In genomic region chr10:84352251-84352842, GRCh38 we compare ENCODE assay signal across 8 cellular contexts. TPM values are rescaled to one million over a fixed set of nuclear protein-coding genes. Genes with fewer than 3 reads are reported as not detected.
DNase-seq lines count a peak whose midpoint lies in the region; ATAC-seq and TF ChIP-seq lines count a peak whose summit lies in the region.

No MANE protein-coding gene starts in this region.

- no peaks in the 10 kb centered on the region for H3K36me3 Mint-ChIP-seq in chondrocyte (ENCODE audit: low read depth)

- peaks cover 34% of the 10 kb centered on the region for H3K4me1 Mint-ChIP-seq in chondrocyte (ENCODE audit: low read depth)

- H3K27ac Mint-ChIP-seq in chondrocyte (ENCODE audit: unreplicated experiment) = peak overlapping the region; percentile 32

- ATAC-seq in lung (ENCODE audit: insufficient read depth, low FRiP score) = peak; percentile 80

- H3K27me3 ChIP-seq in H7 (ENCODE audit: control insufficient read depth, insufficient read depth, low read length) (no peaks in the 10 kb centered on the region), lung (ENCODE audit: control insufficient read depth, insufficient read depth) (no peaks in the 10 kb centered on the region)

- H3K9me3 Mint-ChIP-seq in chondrocyte (ENCODE audit: low read depth) = no peaks in the 10 kb centered on the region

- TF ChIP-seq CTCF in chondrocyte (IDR thresholded peaks at IDR 0.05) = peak; percentile 83
- TF ChIP-seq CTCF in lung (IDR thresholded peaks at IDR 0.05; ENCODE audit: control extremely low read depth, extremely low read depth) = peak; percentile 49

- H3K27me3 Mint-ChIP-seq in chondrocyte (ENCODE audit: low read depth) = no peaks in the 10 kb centered on the region

- H3K4me3 Mint-ChIP-seq in chondrocyte (ENCODE audit: unreplicated experiment) = no peak overlapping the region

- WGBS in lung, 2 donors = 61 to 67% methylated on average over 7 of the region's 7 CpGs

- DNase-seq in NCI-H2196 (lab: John Stamatoyannopoulos, UW; ENCODE audit: unreplicated experiment) (peak; percentile 38), NCI-H2196 treated with DMSO at 0.1 percent for 48 hours (lab: John Stamatoyannopoulos, UW; ENCODE audit: unreplicated experiment) (no peak), H7 (peak; percentile 77), LoVo (ENCODE audit: low spot score) (peak; percentile 22), chondrocyte (ENCODE audit: low spot score) (no peak), lung (ENCODE audit: low spot score) (peak; percentile 60)
- peak; percentile 65 to 74 for DNase-seq in activated CD4-positive, alpha-beta T cell treated with anti-CD3 and anti-CD28 coated beads for 4 hours
- peak; percentile 75 for DNase-seq in stimulated activated CD8-positive, alpha-beta memory T cell treated with anti-CD3 and anti-CD28 coated beads, Interleukin-4, amount 100 ng/mL, for 48 hours

- peaks cover 5% of the 10 kb centered on the region in 2 donors for H3K4me1 ChIP-seq in lung (ENCODE audit: control insufficient read depth in 2 of 2, insufficient read depth in 2 of 2, low read length in 2 of 2)

- H3K36me3 ChIP-seq in H7 (replicated peaks; ENCODE audit: control insufficient read depth, insufficient read depth, low read length) (no peaks in the 10 kb centered on the region), lung (ENCODE audit: control insufficient read depth in 2 of 2, insufficient read depth in 2 of 2, low read length in 2 of 2) (peaks cover 1 to 3% of the 10 kb centered on the region in 2 donors)

- no peaks in the 10 kb centered on the region for H3K9me3 ChIP-seq in lung (ENCODE audit: control insufficient read depth in 2 of 2, insufficient read depth in 1 of 2, low read length in 1 of 2)

- no peak overlapping the region for H3K4me3 ChIP-seq in H7 (ENCODE audit: insufficient read depth, low read depth, low read length)
- H3K4me3 ChIP-seq in lung = no peak overlapping the region

- no peak overlapping the region for H3K27ac ChIP-seq in lung (ENCODE audit: low read depth in 1 of 2, low read length in 1 of 2)

RNA-seq across cellular contexts. Expression of gene CCSER2, which starts 24.0 kb away (rescaled TPM):
- 14.1 and 17.7 TPM in 2 replicates for total RNA-seq in H7 (2014; rRNA removed; shearing (Covaris generic))
- total RNA-seq in chondrocyte (74.2 to 80.0 TPM (median 78.8 TPM) in 3 replicates), lung (10 to 100 TPM; 50.8 to 83.5 TPM)
- 10 to 100 TPM in 1 of 2 donors, 1 to 10 TPM in 1; 9.4 to 14.2 TPM for polyA plus RNA-seq in lung

Comparison
In these comparisons a context has a peak if more than half of its experiments do, and no peak if none do; other contexts are left out.
1. DNase-seq: peak in NCI-H2196 (single experiment), H7 (single experiment), LoVo (single experiment), activated CD4-positive, alpha-beta T cell treated with anti-CD3 and anti-CD28 coated beads for 4 hours (2 of 2), lung (single experiment) and stimulated activated CD8-positive, alpha-beta memory T cell treated with anti-CD3 and anti-CD28 coated beads, Interleukin-4, amount 100 ng/mL, for 48 hours (single experiment); none in NCI-H2196 treated with DMSO at 0.1 percent for 48 hours (single experiment) and chondrocyte (single experiment).